8 cellular contexts compared by ENCODE assay signal in genomic region chr6:28258877-28259777, GRCh38. TPM values are rescaled to one million over a fixed set of nuclear protein-coding genes. Genes with fewer than 3 reads are reported as not detected.
DNase-seq lines count a peak whose midpoint lies in the region; ATAC-seq, FAIRE-seq and TF ChIP-seq lines count a peak whose summit lies in the region.

Gene NKAPL, plus strand, starts transcription at chr6:28259297. Its CDS starts 75 bp downstream, at chr6:28259372.

- no peaks in the 10 kb centered on the region for H3K36me3 ChIP-seq in GM23338 (ENCODE audit: insufficient read depth)

- peak within 1 kb of the TSS; percentile 81 for H3K4me2 ChIP-seq in GM23338

- ATAC-seq in GM23338, result peak; percentile 88
- ATAC-seq in Right ventricle myocardium superior (ENCODE audit: poor library complexity), result peak; percentile 98
- ATAC-seq in GM18519 (IDR thresholded peaks at IDR 0.05; ENCODE audit: low FRiP score, unreplicated experiment), result no peak

- peak; percentile 61 for DNase-seq in GM23338 (ENCODE audit: low spot score)
- peak; percentile 58 for DNase-seq in activated naive CD4-positive, alpha-beta T cell treated with anti-CD3 and anti-CD28 coated beads, Interleukin-2, amount 10 ng/mL, durations not matched to agents 7 days and 5 days
- DNase-seq in Right ventricle myocardium superior, result peak; percentile 92
- DNase-seq in retinal pigment epithelial cell (ENCODE audit: low read depth), result no peak
- no peak for DNase-seq in NCI-H82 (lab: John Stamatoyannopoulos, UW)
- no peak for DNase-seq in NCI-H748 treated with DMSO at 0.1 percent for 48 hours (lab: John Stamatoyannopoulos, UW)
- DNase-seq in RCC 7860 (ENCODE audit: low spot score), result no peak

- H3K79me2 ChIP-seq in GM23338 (replicated peaks; ENCODE audit: insufficient read depth), result no peaks in the 10 kb centered on the region

- no peaks in the 10 kb centered on the region for H3K9me2 ChIP-seq in GM23338 (ENCODE audit: insufficient read depth)

- peaks cover 70% of the 10 kb centered on the region for H3K27me3 ChIP-seq in GM23338 (ENCODE audit: insufficient read depth)

- intact Hi-C loops in Right ventricle myocardium superior (cut with DNase I), result no loop called here

- no peaks in the 10 kb centered on the region for H3K4me1 ChIP-seq in GM23338 (ENCODE audit: insufficient read depth)

- H3K4me3 ChIP-seq in GM23338, result peak within 1 kb of the TSS; percentile 63
- H3K4me3 ChIP-seq in retinal pigment epithelial cell (ENCODE audit: low read length), result peak within 1 kb of the TSS; percentile 33

- no peak within 1 kb of the TSS for H3K27ac Mint-ChIP-seq in GM23338
- H3K27ac Mint-ChIP-seq in activated naive CD4-positive, alpha-beta T cell treated with anti-CD3 and anti-CD28 coated beads, Interleukin-2, amount 10 ng/mL, durations not matched to agents 7 days and 5 days, result peak within 1 kb of the TSS; percentile 60

- no peaks in the 10 kb centered on the region for H4K20me1 ChIP-seq in GM23338 (replicated peaks; ENCODE audit: insufficient read depth)

- no peak for FAIRE-seq in RCC 7860 (lab: Jason Lieb, UNC)

- H3K27me3 Mint-ChIP-seq in GM23338 (ENCODE audit: insufficient read depth, low read depth, poor library complexity), result peaks cover 24% of the 10 kb centered on the region
- peaks cover 35% of the 10 kb centered on the region for H3K27me3 Mint-ChIP-seq in activated naive CD4-positive, alpha-beta T cell treated with anti-CD3 and anti-CD28 coated beads, Interleukin-2, amount 10 ng/mL, durations not matched to agents 7 days and 5 days

- H2AFZ ChIP-seq in GM23338, result peak within 1 kb of the TSS; percentile 99

- no peaks in the 10 kb centered on the region for H3F3A ChIP-seq in GM23338 (replicated peaks; ENCODE audit: low read depth)

- CTCF ChIA-PET in activated naive CD4-positive, alpha-beta T cell treated with anti-CD3 and anti-CD28 coated beads, Interleukin-2, amount 10 ng/mL, durations not matched to agents 7 days and 5 days (lab: Charles Lee), result no interaction called here

- no peaks in the 10 kb centered on the region for H3K36me3 Mint-ChIP-seq in GM23338 (ENCODE audit: low read depth)
- H3K36me3 Mint-ChIP-seq in activated naive CD4-positive, alpha-beta T cell treated with anti-CD3 and anti-CD28 coated beads, Interleukin-2, amount 10 ng/mL, durations not matched to agents 7 days and 5 days, result peaks cover 9% of the 10 kb centered on the region

- no peak within 1 kb of the TSS for H3K27ac ChIP-seq in GM23338 (ENCODE audit: low read depth)

- peaks cover 5% of the 10 kb centered on the region; the same call in 2 of the 3 replicates for H3K9me3 Mint-ChIP-seq in GM23338
- H3K9me3 Mint-ChIP-seq in activated naive CD4-positive, alpha-beta T cell treated with anti-CD3 and anti-CD28 coated beads, Interleukin-2, amount 10 ng/mL, durations not matched to agents 7 days and 5 days, result peaks cover 7% of the 10 kb centered on the region

- H3K4me3 Mint-ChIP-seq in GM23338, result peak within 1 kb of the TSS; percentile 59
- no peak within 1 kb of the TSS for H3K4me3 Mint-ChIP-seq in activated naive CD4-positive, alpha-beta T cell treated with anti-CD3 and anti-CD28 coated beads, Interleukin-2, amount 10 ng/mL, durations not matched to agents 7 days and 5 days

- no peaks in the 10 kb centered on the region; the same call in 2 of the 3 replicates for H3K4me1 Mint-ChIP-seq in GM23338
- peaks cover 7% of the 10 kb centered on the region for H3K4me1 Mint-ChIP-seq in activated naive CD4-positive, alpha-beta T cell treated with anti-CD3 and anti-CD28 coated beads, Interleukin-2, amount 10 ng/mL, durations not matched to agents 7 days and 5 days

- TF ChIP-seq CTCF in GM23338 (conservative IDR thresholded peaks at IDR 0.05; ENCODE audit: low read depth in 2 of 2) (no peak), retinal pigment epithelial cell (conservative IDR thresholded peaks at IDR 0.05; ENCODE audit: low read depth, low read length) (no peak)

TF ChIP-seq in GM23338, 12 proteins besides CTCF, POLR2A, EP300 and RAD21:
- TF ChIP-seq POLR2AphosphoS5 (IDR thresholded peaks at IDR 0.05; ENCODE audit: low read depth) (peak; percentile 44; the same call in 1 of the 2 replicates), REST (IDR thresholded peaks at IDR 0.05; ENCODE audit: unreplicated experiment) (no peak)
TF ChIP-seq in GM23338: peak in this region for 1.

RNA-seq across cellular contexts. Expression of gene NKAPL, which starts in this region (rescaled TPM):
- 0.16 and 1.6 TPM in 2 replicates for total RNA-seq in GM23338 (2014; rRNA removed; shearing (Covaris generic))
- polyA plus RNA-seq in GM23338 (2016; fragmentation: Nextera tagmentation; extraction: Ambion mirVana), result 2.9 and 3.2 TPM in 2 replicates
- total RNA-seq in Right ventricle myocardium superior, result 5.1 TPM

Comparison
In these comparisons a context has a peak if more than half of its experiments do, and no peak if none do; other contexts are left out.
1. DNase-seq: peak in GM23338 (single experiment), activated naive CD4-positive, alpha-beta T cell treated with anti-CD3 and anti-CD28 coated beads, Interleukin-2, amount 10 ng/mL, durations not matched to agents 7 days and 5 days (single experiment) and Right ventricle myocardium superior (single experiment); none in retinal pigment epithelial cell (single experiment), NCI-H82 (single experiment), NCI-H748 treated with DMSO at 0.1 percent for 48 hours (single experiment) and RCC 7860 (single experiment).